ENCODE assay signal across 33 cellular contexts in the genomic region with DNA sequence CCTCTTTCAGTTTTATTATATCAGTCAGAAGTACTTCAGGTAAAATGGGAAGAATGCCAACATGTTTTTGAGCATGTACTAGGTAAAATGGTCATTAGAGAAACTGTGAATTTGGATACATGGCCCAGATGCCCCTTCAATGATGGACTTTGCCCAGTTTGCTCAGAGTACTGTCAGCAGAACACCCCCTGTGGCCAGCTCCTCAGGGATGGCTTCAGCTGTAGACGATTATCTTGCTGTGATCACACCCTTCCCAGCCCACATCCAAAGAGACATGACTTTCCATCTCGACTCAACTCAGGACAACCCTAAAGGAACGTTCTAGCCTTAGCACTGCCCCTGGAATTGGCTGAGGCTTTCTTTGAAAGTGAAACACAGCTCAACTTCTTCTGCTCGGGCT.
"Had no signal": no experiment of that assay in that cellular context is flagged by ENCODE, and none has a peak within 500 bp of the region (broad histone marks: within the 10 kb centered on the region; RNA-seq: fewer than 3 reads in every experiment).

No MANE protein-coding gene starts in this region.

- H3K9me3 ChIP-seq: Peyer's patch, SJSA1, SK-N-SH had no signal

- H3K4me1 ChIP-seq: Peyer's patch, SJSA1 had no signal

- H3K27ac ChIP-seq: brain microvascular endothelial cell, Peyer's patch, SJSA1 had no signal

- FAIRE-seq: colon, TTC549 had no signal

- DNase-seq: activated CD4-positive, alpha-beta T cell treated with anti-CD3 and anti-CD28 coated beads, Interleukin-2, amount 10 ng/mL, durations not matched to agents 24 days and 14 days; activated CD4-positive, alpha-beta T cell treated with anti-CD3 and anti-CD28 coated beads, Interleukin-2, amount 50 U/mL, for 4 hours; activated CD8-positive, alpha-beta T cell treated with anti-CD3 and anti-CD28 coated beads for 36 hours; activated effector memory CD4-positive, alpha-beta T cell treated with anti-CD3 and anti-CD28 coated beads, Interleukin-2, amount 50 U/mL, for 16 hours; activated naive CD4-positive, alpha-beta T cell; activated naive CD4-positive, alpha-beta T cell treated with anti-CD3 and anti-CD28 coated beads, Interleukin-2, amount 50 U/mL, for 16 hours; activated naive CD8-positive, alpha-beta T cell treated with anti-CD3 and anti-CD28 coated beads for 36 hours; activated T-cell treated with anti-CD3 and anti-CD28 coated beads, Interleukin-2, amount 50 U/mL, for 1 hour; activated T-cell treated with anti-CD3 and anti-CD28 coated beads, Interleukin-2, amount 50 U/mL, for 72 hours; amniotic stem cell; aorta; brain microvascular endothelial cell; central memory CD4-positive, alpha-beta T cell; Kasumi-1; NCI-H1092 treated with DMSO at 0.1 percent for 48 hours; NCI-H146; NCI-H187; NCI-H2029 treated with DMSO at 0.1 percent for 48 hours; NCI-H2107; NCI-H446; NCI-H510A treated with DMSO at 0.1 percent for 48 hours; NCI-H526 treated with DMSO at 0.1 percent for 48 hours; NCI-H774; NK-92 treated with Interleukin-12 subunit alpha and Interleukin-12 subunit beta, amount 100 ng/mL, for 24 hours; PC-3; Peyer's patch; RPMI8226; SHP77 treated with DMSO at 0.1 percent for 48 hours; SK-N-SH had no signal

- H3K36me3 ChIP-seq: brain microvascular endothelial cell, Peyer's patch, SJSA1 had no signal

- H3K27me3 ChIP-seq: brain microvascular endothelial cell, Peyer's patch, SJSA1 had no signal

- H3K9ac ChIP-seq: SK-N-SH had no signal

- H3K4me2 ChIP-seq: SK-N-SH had no signal

- H3K4me3 ChIP-seq: Peyer's patch, SJSA1 had no signal

- ATAC-seq: activated CD8-positive, alpha-beta T cell treated with anti-CD3 and anti-CD28 coated beads for 36 hours; activated T-cell treated with anti-CD3 and anti-CD28 coated beads, Interleukin-2, amount 50 U/mL, for 72 hours; activated T-helper 17 cell treated with anti-CD3 and anti-CD28 coated beads, Interleukin-2, amount 50 U/mL, for 72 hours; PC-3 had no signal
